ENCODE assay signal across 20 cellular contexts in genomic region chr15:56877591-56877990, GRCh38. TPM values are rescaled to one million over a fixed set of nuclear protein-coding genes. Genes with fewer than 3 reads are reported as not detected.
DNase-seq lines count a peak whose midpoint lies in the region; ATAC-seq, FAIRE-seq and TF ChIP-seq lines count a peak whose summit lies in the region.
"Had no signal": no experiment of that assay in that cellular context is flagged by ENCODE, and none has a peak within 500 bp of the region (broad histone marks: within the 10 kb centered on the region; RNA-seq: fewer than 3 reads in every experiment).

No MANE protein-coding gene starts in this region.

- no peak for DNase-seq in GM18507 (ENCODE audit: extremely low spot score, insufficient read length, low read depth)
- peak; percentile 70 for DNase-seq in NOMO-1 treated with DMSO at 0.1 percent for 48 hours (lab: John Stamatoyannopoulos, UW; ENCODE audit: unreplicated experiment)
- DNase-seq in GM12878 (ENCODE audit: low read depth, low spot score): no peak
- DNase-seq in naive thymus-derived CD4-positive, alpha-beta T cell: no peak
- no peak for DNase-seq in effector memory CD4-positive, alpha-beta T cell
- DNase-seq in left cardiac atrium: no peak
- DNase-seq in activated CD4-positive, alpha-beta T cell treated with anti-CD3 and anti-CD28 coated beads, Interleukin-2, amount 50 U/mL, for 1 hour: no peak
- DNase-seq in esophagus muscularis mucosa (ENCODE audit: extremely low spot score): no peak
- DNase-seq: activated naive CD8-positive, alpha-beta T cell treated with anti-CD3 and anti-CD28 coated beads for 36 hours; BE2C; body of pancreas; colonic mucosa; foreskin melanocyte; mesenchymal stem cell; naive thymus-derived CD8-positive, alpha-beta T cell; ovary; stimulated activated CD8-positive, alpha-beta memory T cell treated with anti-CD3 and anti-CD28 coated beads, Interleukin-4, amount 100 ng/mL, for 48 hours; T-helper 9 cell had no signal

- intact Hi-C loops in GM12878 (cut with micrococcal nuclease; ENCODE audit: unreplicated experiment) (no loop called here), left cardiac atrium (cut with DNase I) (no loop called here), esophagus muscularis mucosa (cut with DNase I) (no loop called here)
- intact Hi-C loops in naive thymus-derived CD4-positive, alpha-beta T cell (cut with micrococcal nuclease): no loop called here

- TF ChIP-seq CTCF in GM12878 (IDR thresholded peaks at IDR 0.05 in 2 of 3, conservative IDR thresholded peaks at IDR 0.05 in 1 of 3; ENCODE audit: control insufficient read depth in 2 of 3, extremely low read depth in 1 of 3, insufficient read depth in 1 of 3, low read depth in 3 of 3, low read length in 3 of 3) (no peak), esophagus muscularis mucosa (IDR thresholded peaks at IDR 0.05) (no peak)

- H3K36me3 ChIP-seq in GM12878 (ENCODE audit: control insufficient read depth in 2 of 2, insufficient read depth in 2 of 2, low read length in 1 of 2) (no peaks in the 10 kb centered on the region), esophagus muscularis mucosa (no peaks in the 10 kb centered on the region)
- no peaks in the 10 kb centered on the region for H3K36me3 ChIP-seq in naive thymus-derived CD4-positive, alpha-beta T cell (ENCODE audit: control insufficient read depth in 2 of 3, insufficient read depth in 3 of 3, low read length in 3 of 3)
- no peaks in the 10 kb centered on the region for H3K36me3 ChIP-seq in effector memory CD4-positive, alpha-beta T cell (ENCODE audit: control insufficient read depth, insufficient read depth, low read length)
- H3K36me3 ChIP-seq: BE2C, colonic mucosa, ovary, right atrium auricular region had no signal

- H3K9me3 Mint-ChIP-seq in naive thymus-derived CD4-positive, alpha-beta T cell: peaks cover 0 to 1% (median 0%) of the 10 kb centered on the region in 11 donors
- H3K9me3 Mint-ChIP-seq: activated naive CD8-positive, alpha-beta T cell treated with anti-CD3 and anti-CD28 coated beads for 36 hours; activated T-helper 2 cell treated with anti-CD3 and anti-CD28 coated beads, Interferon-gamma antibody, Interleukin-2, Interleukin-4, amounts not matched to agents 10 μg/mL and 5 μg/mL and 100 μg/mL, durations not matched to agents 14 hours and 24 hours and 36 hours; naive thymus-derived CD8-positive, alpha-beta T cell had no signal

- no peaks in the 10 kb centered on the region for H3K4me1 Mint-ChIP-seq in naive thymus-derived CD4-positive, alpha-beta T cell
- H3K4me1 Mint-ChIP-seq: activated naive CD8-positive, alpha-beta T cell treated with anti-CD3 and anti-CD28 coated beads for 36 hours had no signal

- no peak for TF ChIP-seq RAD21 in GM12878 (IDR thresholded peaks at IDR 0.05; ENCODE audit: insufficient read depth, low read depth, low read length)

- in situ Hi-C loops in GM12878 (cut with MboI): no loop called here

- SMC1A ChIA-PET in GM12878 (lab: Charles Lee; ENCODE audit: uncharacterized antibody, unreplicated experiment): interaction anchor here (0.8 kb wide), 1 partner anchor 10 kb away, joined by 3 read pairs; no protein-coding TSS in a partner anchor

- WGBS in GM12878 (ENCODE audit: insufficient coverage, insufficient replicate concordance, low lambda C conversion rate, missing lambda C conversion rate): 15% methylated on average over 3 of the region's 3 CpGs
- 87% methylated on average over 3 of the region's 3 CpGs for WGBS in esophagus muscularis mucosa

- H3K4me2 ChIP-seq in GM12878 (ENCODE audit: control insufficient read depth, insufficient read depth): no peak overlapping the region

- RAD21 ChIA-PET in GM12878 (lab: Charles Lee; ENCODE audit: unreplicated experiment): no interaction called here

- H3K36me3 Mint-ChIP-seq in naive thymus-derived CD4-positive, alpha-beta T cell: no peaks in the 10 kb centered on the region
- H3K36me3 Mint-ChIP-seq: activated naive CD8-positive, alpha-beta T cell treated with anti-CD3 and anti-CD28 coated beads for 36 hours had no signal

- no peak overlapping the region for H3K9ac ChIP-seq in GM12878 (ENCODE audit: control insufficient read depth, insufficient read depth, low read length)

- H3K79me2 ChIP-seq in GM12878 (ENCODE audit: control insufficient read depth, insufficient read depth, low read length): no peaks in the 10 kb centered on the region

- H3K9me3 ChIP-seq in GM12878 (replicated peaks; ENCODE audit: control insufficient read depth, insufficient read depth, low read length) (no peaks in the 10 kb centered on the region), esophagus muscularis mucosa (no peaks in the 10 kb centered on the region)
- no peaks in the 10 kb centered on the region for H3K9me3 ChIP-seq in naive thymus-derived CD4-positive, alpha-beta T cell (ENCODE audit: control insufficient read depth in 2 of 3, low read length in 3 of 3)
- no peaks in the 10 kb centered on the region for H3K9me3 ChIP-seq in effector memory CD4-positive, alpha-beta T cell (ENCODE audit: control insufficient read depth, low read length)
- H3K9me3 ChIP-seq: BE2C, body of pancreas, colonic mucosa, ovary, right atrium auricular region had no signal

- H3K27me3 Mint-ChIP-seq in naive thymus-derived CD4-positive, alpha-beta T cell: peaks cover 0 to 13% (median 0%) of the 10 kb centered on the region in 5 donors
- H3K27me3 Mint-ChIP-seq: activated naive CD8-positive, alpha-beta T cell treated with anti-CD3 and anti-CD28 coated beads for 36 hours; naive thymus-derived CD8-positive, alpha-beta T cell had no signal

- peak overlapping the region; percentile 5 for H2AFZ ChIP-seq in GM12878 (ENCODE audit: control insufficient read depth, low read depth, low read length)

- H3K4me3 ChIP-seq in GM12878 (no peak overlapping the region), esophagus muscularis mucosa (no peak overlapping the region)
- H3K4me3 ChIP-seq in naive thymus-derived CD4-positive, alpha-beta T cell (ENCODE audit: low read length): no peak overlapping the region
- no peak overlapping the region for H3K4me3 ChIP-seq in effector memory CD4-positive, alpha-beta T cell (ENCODE audit: insufficient read depth, low read depth, low read length, poor library complexity, severe bottlenecking)
- H3K4me3 ChIP-seq: body of pancreas, colonic mucosa, ovary, right atrium auricular region had no signal

- no peak overlapping the region for H3K27ac Mint-ChIP-seq in naive thymus-derived CD4-positive, alpha-beta T cell
- H3K27ac Mint-ChIP-seq: activated naive CD8-positive, alpha-beta T cell treated with anti-CD3 and anti-CD28 coated beads for 36 hours; activated T-helper 2 cell treated with anti-CD3 and anti-CD28 coated beads, Interferon-gamma antibody, Interleukin-2, Interleukin-4, amounts not matched to agents 10 μg/mL and 5 μg/mL and 100 μg/mL, durations not matched to agents 14 hours and 24 hours and 36 hours had no signal

- ATAC-seq in GM12878: no peak
- ATAC-seq in naive thymus-derived CD4-positive, alpha-beta T cell: peak; percentile 61
- ATAC-seq in left cardiac atrium: no peak
- ATAC-seq: body of pancreas; naive thymus-derived CD8-positive, alpha-beta T cell had no signal

- no peaks in the 10 kb centered on the region for H3K4me1 ChIP-seq in GM12878 (ENCODE audit: control insufficient read depth, insufficient read depth, low read length)
- no peaks in the 10 kb centered on the region for H3K4me1 ChIP-seq in naive thymus-derived CD4-positive, alpha-beta T cell (ENCODE audit: control insufficient read depth in 2 of 2, insufficient read depth in 2 of 2, low read length in 2 of 2)
- no peaks in the 10 kb centered on the region for H3K4me1 ChIP-seq in effector memory CD4-positive, alpha-beta T cell (ENCODE audit: control insufficient read depth, insufficient read depth, low read length, poor library complexity, severe bottlenecking)
- H3K4me1 ChIP-seq in esophagus muscularis mucosa: peaks cover 0 to 4% (median under 1%) of the 10 kb centered on the region in 4 donors
- H3K4me1 ChIP-seq: BE2C, colonic mucosa, right atrium auricular region had no signal

- no peak overlapping the region for H3K27ac ChIP-seq in GM12878 (ENCODE audit: control insufficient read depth, insufficient read depth)
- H3K27ac ChIP-seq in naive thymus-derived CD4-positive, alpha-beta T cell (ENCODE audit: low read depth, low read length): no peak overlapping the region
- no peak overlapping the region for H3K27ac ChIP-seq in effector memory CD4-positive, alpha-beta T cell (ENCODE audit: insufficient read depth, low read length, poor library complexity, severe bottlenecking)
- H3K27ac ChIP-seq in esophagus muscularis mucosa (replicated peaks in 1 of 4): no peak overlapping the region
- H3K27ac ChIP-seq: body of pancreas, colonic mucosa, ovary, right atrium auricular region had no signal

- H3K4me3 Mint-ChIP-seq in naive thymus-derived CD4-positive, alpha-beta T cell: no peak overlapping the region
- H3K4me3 Mint-ChIP-seq: activated naive CD8-positive, alpha-beta T cell treated with anti-CD3 and anti-CD28 coated beads for 36 hours; naive thymus-derived CD8-positive, alpha-beta T cell had no signal

- CTCF ChIA-PET in GM12878 (lab: Yijun Ruan, JAX): no interaction called here
- CTCF ChIA-PET in naive thymus-derived CD4-positive, alpha-beta T cell (lab: Charles Lee): no interaction called here

- H4K20me1 ChIP-seq in GM12878 (ENCODE audit: control insufficient read depth, insufficient read depth): no peaks in the 10 kb centered on the region

- TF ChIP-seq EP300 in GM12878 (IDR thresholded peaks at IDR 0.05; ENCODE audit: borderline replicate concordance in 1 of 2, control insufficient read depth in 1 of 2, low read depth in 2 of 2, low read length in 2 of 2) (no peak), esophagus muscularis mucosa (IDR thresholded peaks at IDR 0.05) (no peak)

- FAIRE-seq in GM18507 (lab: Jason Lieb, UNC) (peak; percentile 63), GM12878 (lab: Jason Lieb, UNC) (no peak)

- POLR2A ChIA-PET in GM12878 (lab: Charles Lee): no interaction called here
- POLR2A ChIA-PET in naive thymus-derived CD4-positive, alpha-beta T cell (lab: Charles Lee): no interaction called here

- H3K27me3 ChIP-seq in GM12878 (replicated peaks in 1 of 2; ENCODE audit: control insufficient read depth in 2 of 2, insufficient read depth in 2 of 2, low read length in 1 of 2) (no peaks in the 10 kb centered on the region), esophagus muscularis mucosa (no peaks in the 10 kb centered on the region)
- H3K27me3 ChIP-seq in naive thymus-derived CD4-positive, alpha-beta T cell (ENCODE audit: control insufficient read depth in 2 of 2, insufficient read depth in 2 of 2, low read length in 2 of 2): no peaks in the 10 kb centered on the region
- no peaks in the 10 kb centered on the region for H3K27me3 ChIP-seq in effector memory CD4-positive, alpha-beta T cell (replicated peaks; ENCODE audit: control insufficient read depth, insufficient read depth, low read length, poor library complexity, severe bottlenecking)
- H3K27me3 ChIP-seq: BE2C, body of pancreas, colonic mucosa, ovary, right atrium auricular region had no signal

- BruUV-seq in GM12878 (replicated peaks; lab: Mats Ljungman, UMichigan): no TSS peak

- TF ChIP-seq POLR2A in GM12878 (IDR thresholded peaks at IDR 0.05; ENCODE audit: low read depth, low read length): no peak
- no peak for TF ChIP-seq POLR2A in esophagus muscularis mucosa (IDR thresholded peaks at IDR 0.05; ENCODE audit: low read depth)

RNA-seq across cellular contexts. Expression of gene TCF12, which starts 40.9 kb away (rescaled TPM):
- total RNA-seq in GM12878 (2013; cell fraction: nucleolus; rRNA removed): 192 and 220 TPM in 2 replicates
- total RNA-seq in GM12878 (2014; rRNA removed) (70.9 and 72.5 TPM in 2 replicates), GM12878 (2014; rRNA removed; fragmentation: Illumina TruSeq; extraction: Trizol) (47.1 and 51.2 TPM in 2 replicates), GM12878 (2021) (66.5 and 68.1 TPM in 2 replicates), left cardiac atrium (10 to 100 TPM; 44.0 to 53.9 TPM), esophagus muscularis mucosa (100 to 1,000 TPM; 108 to 177 (median 148) TPM)
- polyA plus RNA-seq in GM12878 (2011; ENCODE audit: low read depth): 8.0 TPM
- polyA plus RNA-seq in GM12878 (2011; rRNA removed) (43.4 and 69.3 TPM in 2 replicates), GM12878 (2014; fragmentation: Illumina TruSeq; extraction: Trizol) (55.7 and 72.5 TPM in 2 replicates), GM12878 (2014; fragmentation: Nextera tagmentation; extraction: Ambion mirVana) (1 to 10 TPM; 8.2 to 9.0 TPM), GM12878 (2014; rRNA removed) (36.4 and 43.1 TPM in 2 replicates), GM12878 (2016; fragmentation: Nextera tagmentation; extraction: Ambion mirVana) (10 to 100 TPM; 48.9 to 50.1 TPM)
- polyA plus RNA-seq in GM12878 (2011; cell fraction: cytosol; rRNA removed): 52.1 and 60.9 TPM in 2 replicates
- polyA plus RNA-seq in GM12878 (2011; cell fraction: nucleus; rRNA removed): 62.3 and 64.0 TPM in 2 replicates
- 13.1 and 20.3 TPM in 2 replicates for polyA plus RNA-seq in GM12878 (2012)
- polyA minus RNA-seq in GM12878 (2011; rRNA and poly(A)+ RNA removed): 75.6 and 114 TPM in 2 replicates
- 19.0 and 31.8 TPM in 2 replicates for polyA minus RNA-seq in GM12878 (2011; cell fraction: cytosol; rRNA and poly(A)+ RNA removed)
- 55.2 and 99.8 TPM in 2 replicates for polyA minus RNA-seq in GM12878 (2011; cell fraction: nucleus; rRNA and poly(A)+ RNA removed)
- total RNA-seq in naive thymus-derived CD4-positive, alpha-beta T cell: 10 to 100 TPM; 71.5 to 99.4 (median 84.0) TPM
- polyA plus RNA-seq in naive thymus-derived CD4-positive, alpha-beta T cell: 10 to 100 TPM; 51.3 to 72.1 TPM
